Comparison of ENCODE assay signal across 10 cellular contexts in the genomic region with DNA sequence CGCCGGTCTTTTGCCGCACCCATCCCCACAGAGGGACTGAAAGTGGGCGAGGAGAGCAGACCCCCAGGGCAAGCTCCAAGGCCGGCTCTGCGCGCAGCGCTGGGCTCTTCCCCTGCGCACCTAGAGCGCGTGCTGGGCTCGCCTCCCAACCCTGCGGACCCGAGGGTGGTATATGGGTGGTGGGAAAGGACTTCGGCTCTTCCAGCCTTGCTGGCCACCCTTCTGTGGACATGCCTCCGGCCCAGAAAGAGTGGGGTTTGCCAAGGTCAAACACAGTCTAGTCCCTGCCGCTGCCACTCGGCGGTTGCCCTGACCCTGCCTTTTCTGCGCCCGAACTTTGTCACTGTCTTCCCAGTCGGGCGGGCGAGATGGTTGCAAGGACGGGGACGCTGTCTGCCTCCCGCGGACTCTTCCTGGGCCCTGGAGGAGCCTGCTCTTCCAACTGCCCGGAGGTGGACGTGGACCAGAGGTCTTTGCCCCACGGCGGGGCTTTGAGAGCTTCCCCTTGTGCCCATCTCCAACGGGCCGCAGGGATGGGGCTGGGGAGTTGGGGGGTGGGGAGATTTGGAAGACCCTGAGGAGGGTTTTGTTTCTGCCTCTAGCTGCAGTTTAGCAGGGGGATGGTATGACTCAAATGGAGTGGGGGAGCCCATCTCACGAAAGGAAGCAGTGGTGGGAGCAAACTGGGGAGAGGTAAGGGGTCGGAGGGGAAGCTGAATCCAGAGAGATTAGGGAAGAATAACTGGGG. TPM values are rescaled to one million over a fixed set of nuclear protein-coding genes. Genes with fewer than 3 reads are reported as not detected.
DNase-seq lines count a peak whose midpoint lies in the region; ATAC-seq lines count a peak whose summit lies in the region.
"Had no signal": no experiment of that assay in that cellular context is flagged by ENCODE, and none has a peak within 500 bp of the region (broad histone marks: within the 10 kb centered on the region; RNA-seq: fewer than 3 reads in every experiment).

No MANE protein-coding gene starts in this region.

- no peaks in the 10 kb centered on the region for H3K9me3 ChIP-seq in T-helper 17 cell (ENCODE audit: control insufficient read depth, low read length, poor library complexity, severe bottlenecking)

- no peak for DNase-seq in T-helper 2 cell treated with Interferon-gamma antibody and Interleukin-4, amounts not matched to agents 5 μg/mL and 100 μg/mL, for 36 hours (ENCODE audit: low spot score)
- DNase-seq in T-helper 2 cell = no peak
- peak; percentile 49 for DNase-seq in islet precursor cell
- DNase-seq in stimulated activated effector memory CD8-positive, alpha-beta T cell treated with anti-CD3 and anti-CD28 coated beads, Interleukin-12 subunit alpha, Interleukin-12 subunit beta, amount 100 ng/mL, for 72 hours (ENCODE audit: low spot score in 2 of 2) = no peak
- no peak for DNase-seq in T-helper 17 cell
- no peak for DNase-seq in left lobe of liver (ENCODE audit: low spot score)
- no peak for DNase-seq in stimulated activated naive CD4-positive, alpha-beta T cell (lab: John Stamatoyannopoulos, UW)
- DNase-seq: hypothalamus, NCI-H1048 had no signal

- no peak overlapping the region for H3K27ac Mint-ChIP-seq in T-helper 2 cell treated with Interferon-gamma antibody and Interleukin-4, amounts not matched to agents 5 μg/mL and 100 μg/mL, for 36 hours
- no peak overlapping the region for H3K27ac Mint-ChIP-seq in activated T-helper 17 cell treated with anti-CD3 and anti-CD28 coated beads, Interleukin-2, amount 50 U/mL, for 72 hours
- H3K27ac Mint-ChIP-seq in stimulated activated effector memory CD8-positive, alpha-beta T cell treated with anti-CD3 and anti-CD28 coated beads, Interleukin-12 subunit alpha, Interleukin-12 subunit beta, amount 100 ng/mL, for 72 hours = no peak overlapping the region
- no peak overlapping the region for H3K27ac Mint-ChIP-seq in T-helper 17 cell

- peaks cover 51% of the 10 kb centered on the region for H3K27me3 Mint-ChIP-seq in T-helper 2 cell treated with Interferon-gamma antibody and Interleukin-4, amounts not matched to agents 5 μg/mL and 100 μg/mL, for 36 hours (ENCODE audit: low read depth)
- H3K27me3 Mint-ChIP-seq in activated T-helper 17 cell treated with anti-CD3 and anti-CD28 coated beads, Interleukin-2, amount 50 U/mL, for 72 hours = peaks cover 37% of the 10 kb centered on the region
- peaks cover 46% of the 10 kb centered on the region for H3K27me3 Mint-ChIP-seq in T-helper 17 cell

- no peaks in the 10 kb centered on the region for H3K36me3 Mint-ChIP-seq in T-helper 2 cell treated with Interferon-gamma antibody and Interleukin-4, amounts not matched to agents 5 μg/mL and 100 μg/mL, for 36 hours (ENCODE audit: low read depth)
- H3K36me3 Mint-ChIP-seq in activated T-helper 17 cell treated with anti-CD3 and anti-CD28 coated beads, Interleukin-2, amount 50 U/mL, for 72 hours (ENCODE audit: low read depth) = no peaks in the 10 kb centered on the region
- no peaks in the 10 kb centered on the region for H3K36me3 Mint-ChIP-seq in stimulated activated effector memory CD8-positive, alpha-beta T cell treated with anti-CD3 and anti-CD28 coated beads, Interleukin-12 subunit alpha, Interleukin-12 subunit beta, amount 100 ng/mL, for 72 hours
- H3K36me3 Mint-ChIP-seq in T-helper 17 cell (ENCODE audit: low read depth) = no peaks in the 10 kb centered on the region

- H3K9me3 Mint-ChIP-seq in T-helper 2 cell treated with Interferon-gamma antibody and Interleukin-4, amounts not matched to agents 5 μg/mL and 100 μg/mL, for 36 hours = no peaks in the 10 kb centered on the region
- H3K9me3 Mint-ChIP-seq in activated T-helper 17 cell treated with anti-CD3 and anti-CD28 coated beads, Interleukin-2, amount 50 U/mL, for 72 hours = no peaks in the 10 kb centered on the region
- H3K9me3 Mint-ChIP-seq in stimulated activated effector memory CD8-positive, alpha-beta T cell treated with anti-CD3 and anti-CD28 coated beads, Interleukin-12 subunit alpha, Interleukin-12 subunit beta, amount 100 ng/mL, for 72 hours = no peaks in the 10 kb centered on the region

- no peak for ATAC-seq in activated T-helper 17 cell treated with anti-CD3 and anti-CD28 coated beads, Interleukin-2, amount 50 U/mL, for 72 hours (replicated peaks)
- no peak for ATAC-seq in stimulated activated effector memory CD8-positive, alpha-beta T cell treated with anti-CD3 and anti-CD28 coated beads, Interleukin-12 subunit alpha, Interleukin-12 subunit beta, amount 100 ng/mL, for 72 hours
- no peak for ATAC-seq in T-helper 17 cell
- ATAC-seq in left lobe of liver = no peak

- no peaks in the 10 kb centered on the region for H3K4me1 Mint-ChIP-seq in T-helper 2 cell treated with Interferon-gamma antibody and Interleukin-4, amounts not matched to agents 5 μg/mL and 100 μg/mL, for 36 hours (ENCODE audit: low read depth)
- no peaks in the 10 kb centered on the region for H3K4me1 Mint-ChIP-seq in activated T-helper 17 cell treated with anti-CD3 and anti-CD28 coated beads, Interleukin-2, amount 50 U/mL, for 72 hours
- no peaks in the 10 kb centered on the region for H3K4me1 Mint-ChIP-seq in stimulated activated effector memory CD8-positive, alpha-beta T cell treated with anti-CD3 and anti-CD28 coated beads, Interleukin-12 subunit alpha, Interleukin-12 subunit beta, amount 100 ng/mL, for 72 hours
- no peaks in the 10 kb centered on the region for H3K4me1 Mint-ChIP-seq in T-helper 17 cell

- H3K4me3 Mint-ChIP-seq in T-helper 2 cell treated with Interferon-gamma antibody and Interleukin-4, amounts not matched to agents 5 μg/mL and 100 μg/mL, for 36 hours = peak overlapping the region; percentile 51
- H3K4me3 Mint-ChIP-seq in activated T-helper 17 cell treated with anti-CD3 and anti-CD28 coated beads, Interleukin-2, amount 50 U/mL, for 72 hours = peak overlapping the region; percentile 9
- peak overlapping the region; percentile 22 for H3K4me3 Mint-ChIP-seq in stimulated activated effector memory CD8-positive, alpha-beta T cell treated with anti-CD3 and anti-CD28 coated beads, Interleukin-12 subunit alpha, Interleukin-12 subunit beta, amount 100 ng/mL, for 72 hours
- H3K4me3 Mint-ChIP-seq in T-helper 17 cell = no peak overlapping the region

RNA-seq across cellular contexts. Expression of a gene that starts 1.5 kb away (rescaled TPM):
- total RNA-seq in activated T-helper 17 cell treated with anti-CD3 and anti-CD28 coated beads, Interleukin-2, amount 50 U/mL, for 72 hours = 1 to 10 TPM; 1.6 to 6.3 TPM
- total RNA-seq in T-helper 17 cell (not detected), left lobe of liver (12.8 TPM)
